Comparison of ENCODE assay signal across 1 cellular context in genomic region chr7:50838675-50839377, GRCh38.
TF ChIP-seq lines count a peak whose summit lies in the region.

No MANE protein-coding gene starts in this region.

TF ChIP-seq in A549, 52 proteins besides CTCF, POLR2A, EP300 and RAD21 (continued from another document):
- no peak for TF ChIP-seq POLR2AphosphoS2 (conservative IDR thresholded peaks at IDR 0.05; ENCODE audit: low read length)
- TF ChIP-seq FOSL2 (IDR thresholded peaks at IDR 0.05): 0 out of 2 replicates have a peak, but pooled peaks have one; percentile 16
- TF ChIP-seq FOSL2 (CRISPR knock-in tag; IDR thresholded peaks at IDR 0.05): peak; percentile 38
- no peak for TF ChIP-seq RFX5 (IDR thresholded peaks at IDR 0.05)
- TF ChIP-seq HOXA7 (CRISPR knock-in tag; IDR thresholded peaks at IDR 0.05): no peak
- TF ChIP-seq NR3C1 (IDR thresholded peaks at IDR 0.05): no peak
- no peak for TF ChIP-seq ZFP36 (IDR thresholded peaks at IDR 0.05; ENCODE audit: borderline replicate concordance, partially characterized antibody)
- peak; percentile 21; the same call in 1 of the 3 replicates for TF ChIP-seq SMC3 (IDR thresholded peaks at IDR 0.05)
- 0 out of 5 replicates have a peak, but pooled peaks of 1 of the 2 experiments have one; percentile 25 for TF ChIP-seq JUN (IDR thresholded peaks at IDR 0.05)
